15 cellular contexts compared by ENCODE assay signal in the genomic region with DNA sequence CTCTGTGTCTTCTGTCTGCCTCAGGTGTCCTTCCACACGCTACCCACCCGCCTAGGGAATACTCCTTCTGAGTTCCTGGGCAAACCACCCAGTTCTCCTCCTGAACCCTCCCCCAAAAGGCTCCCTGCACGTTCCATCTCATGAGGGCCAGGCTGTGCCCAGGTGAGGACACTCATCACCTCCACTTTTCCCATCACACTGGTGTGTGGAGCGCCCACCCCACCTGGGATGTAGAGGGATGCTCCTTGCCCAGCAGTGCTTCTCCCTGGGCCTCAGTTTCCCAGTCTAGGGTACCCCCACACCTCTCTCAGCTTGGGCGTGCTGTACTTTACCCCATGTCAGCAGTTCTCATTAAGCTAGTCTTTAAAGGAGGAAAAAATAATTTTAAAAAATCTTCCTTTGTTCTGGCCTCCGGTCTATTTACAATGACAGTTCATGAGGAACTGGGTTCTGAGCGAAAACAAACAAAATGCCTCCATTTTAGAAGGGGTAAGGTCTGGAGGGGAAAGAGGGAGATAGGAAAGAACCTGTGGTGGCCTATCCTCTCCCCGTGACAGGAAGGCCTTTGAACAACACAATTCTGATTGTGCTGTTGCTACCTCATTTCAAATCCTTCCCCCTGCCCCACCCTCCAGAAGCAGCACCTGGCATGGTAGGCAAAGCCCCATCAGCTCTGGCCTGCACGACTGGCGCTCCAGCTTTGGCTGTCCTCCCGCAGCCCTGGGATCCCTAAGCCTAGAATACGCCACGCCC. TPM values are rescaled to one million over a fixed set of nuclear protein-coding genes. Genes with fewer than 3 reads are reported as not detected.
DNase-seq lines count a peak whose midpoint lies in the region; ATAC-seq lines count a peak whose summit lies in the region.
"Had no signal": no experiment of that assay in that cellular context is flagged by ENCODE, and none has a peak within 500 bp of the region (broad histone marks: within the 10 kb centered on the region; RNA-seq: fewer than 3 reads in every experiment).

No MANE protein-coding gene starts in this region.

- no peaks in the 10 kb centered on the region for H3K9me3 ChIP-seq in mesenchymal stem cell (ENCODE audit: control insufficient read depth, low read length)
- H3K9me3 ChIP-seq: SJCRH30 had no signal

- WGBS in mesenchymal stem cell: 90% methylated on average over 12 of the region's 13 CpGs

- H3K9ac ChIP-seq in mesenchymal stem cell (ENCODE audit: low read length): no peak overlapping the region
- H3K9ac ChIP-seq: parathyroid adenoma had no signal

- no peak overlapping the region for H3K4me2 ChIP-seq in mesenchymal stem cell (ENCODE audit: low read length, poor library complexity, severe bottlenecking)

- no peak overlapping the region for H4K8ac ChIP-seq in mesenchymal stem cell (ENCODE audit: low read length)

- no peak overlapping the region for H3K18ac ChIP-seq in mesenchymal stem cell (ENCODE audit: low read depth in 1 of 2, low read length in 2 of 2)

- no peak overlapping the region for H3K4ac ChIP-seq in mesenchymal stem cell (ENCODE audit: low read depth in 1 of 2, low read length in 2 of 2)

- H2BK12ac ChIP-seq in mesenchymal stem cell (ENCODE audit: low read length in 2 of 2): no peak overlapping the region

- peaks cover 7 to 8% of the 10 kb centered on the region in 2 experiments for H3K27me3 ChIP-seq in mesenchymal stem cell (ENCODE audit: control insufficient read depth in 1 of 2, insufficient read depth in 1 of 2, low read length in 2 of 2)

- no peak overlapping the region for H4K91ac ChIP-seq in mesenchymal stem cell (ENCODE audit: low read length)

- H2AFZ ChIP-seq in mesenchymal stem cell (ENCODE audit: low read depth, low read length): no peak overlapping the region
- H2AFZ ChIP-seq: parathyroid adenoma had no signal

- no peaks in the 10 kb centered on the region for H3K36me3 ChIP-seq in mesenchymal stem cell (ENCODE audit: control insufficient read depth in 1 of 2, insufficient read depth in 2 of 2, low read depth in 1 of 2, low read length in 2 of 2)
- H3K36me3 ChIP-seq: SJCRH30 had no signal

- H3K79me1 ChIP-seq in mesenchymal stem cell (replicated peaks; ENCODE audit: low read length, poor library complexity, severe bottlenecking): no peaks in the 10 kb centered on the region

- peak overlapping the region; percentile 19 for H2BK15ac ChIP-seq in mesenchymal stem cell (ENCODE audit: low read depth, poor library complexity, severe bottlenecking)

- no peak overlapping the region for H3K23ac ChIP-seq in mesenchymal stem cell (ENCODE audit: low read length in 2 of 2)

- no peak overlapping the region for H2BK120ac ChIP-seq in mesenchymal stem cell (ENCODE audit: low read depth, low read length)

- H3K4me1 ChIP-seq in mesenchymal stem cell (ENCODE audit: control insufficient read depth, insufficient read depth, low read depth, low read length): peaks cover 8% of the 10 kb centered on the region

- no peak for ATAC-seq in GM19455 (IDR thresholded peaks at IDR 0.05; ENCODE audit: unreplicated experiment)
- ATAC-seq: activated CD8-positive, alpha-beta T cell treated with anti-CD3 and anti-CD28 coated beads for 36 hours had no signal

- H2AK5ac ChIP-seq in mesenchymal stem cell (ENCODE audit: low read length, severe bottlenecking): no peak overlapping the region

- H3K14ac ChIP-seq in mesenchymal stem cell (ENCODE audit: low read length in 2 of 2): no peak overlapping the region

- DNase-seq in DMS153 treated with DMSO at 0.1 percent for 48 hours (lab: John Stamatoyannopoulos, UW; ENCODE audit: unreplicated experiment) (peak; percentile 79), NCI-H1092 (lab: John Stamatoyannopoulos, UW) (peak; percentile 61), NCI-H774 (lab: John Stamatoyannopoulos, UW) (peak; percentile 91), mesenchymal stem cell (no peak), NOMO-1 (lab: John Stamatoyannopoulos, UW; ENCODE audit: unreplicated experiment in 2 of 2) (no peak), HPDE6-E6E7 (ENCODE audit: extremely low spot score) (no peak)
- DNase-seq in central memory CD4-positive, alpha-beta T cell: no peak
- DNase-seq: activated CD8-positive, alpha-beta T cell treated with anti-CD3 and anti-CD28 coated beads for 36 hours; C1 segment of cervical spinal cord; EL; small intestine; trophoblast cell had no signal

- H3K4me3 ChIP-seq in mesenchymal stem cell (ENCODE audit: insufficient read depth in 1 of 2, low read depth in 1 of 2, low read length in 2 of 2): no peak overlapping the region
- H3K4me3 ChIP-seq: SJCRH30 had no signal

- no peak overlapping the region for H2BK5ac ChIP-seq in mesenchymal stem cell (ENCODE audit: low read depth, low read length, poor library complexity, severe bottlenecking)

- H3K27ac ChIP-seq in mesenchymal stem cell (ENCODE audit: low read length, poor library complexity, severe bottlenecking): no peak overlapping the region
- H3K27ac ChIP-seq: parathyroid adenoma, SJCRH30 had no signal

RNA-seq across cellular contexts. Expression of a gene that starts 1.7 kb away (rescaled TPM):
- polyA plus RNA-seq in mesenchymal stem cell (2013, experiment 1 of 2): not detected
- polyA plus RNA-seq in mesenchymal stem cell (2013, experiment 2 of 2): not detected

Comparison
In these comparisons a context has a peak if more than half of its experiments do, and no peak if none do; other contexts are left out.
1. DNase-seq: peak in DMS153 treated with DMSO at 0.1 percent for 48 hours (single experiment), NCI-H1092 (single experiment) and NCI-H774 (single experiment); none in mesenchymal stem cell (single experiment), NOMO-1 (0 of 2), central memory CD4-positive, alpha-beta T cell (single experiment) and HPDE6-E6E7 (single experiment).